11 cellular contexts compared by ENCODE assay signal in the genomic region with DNA sequence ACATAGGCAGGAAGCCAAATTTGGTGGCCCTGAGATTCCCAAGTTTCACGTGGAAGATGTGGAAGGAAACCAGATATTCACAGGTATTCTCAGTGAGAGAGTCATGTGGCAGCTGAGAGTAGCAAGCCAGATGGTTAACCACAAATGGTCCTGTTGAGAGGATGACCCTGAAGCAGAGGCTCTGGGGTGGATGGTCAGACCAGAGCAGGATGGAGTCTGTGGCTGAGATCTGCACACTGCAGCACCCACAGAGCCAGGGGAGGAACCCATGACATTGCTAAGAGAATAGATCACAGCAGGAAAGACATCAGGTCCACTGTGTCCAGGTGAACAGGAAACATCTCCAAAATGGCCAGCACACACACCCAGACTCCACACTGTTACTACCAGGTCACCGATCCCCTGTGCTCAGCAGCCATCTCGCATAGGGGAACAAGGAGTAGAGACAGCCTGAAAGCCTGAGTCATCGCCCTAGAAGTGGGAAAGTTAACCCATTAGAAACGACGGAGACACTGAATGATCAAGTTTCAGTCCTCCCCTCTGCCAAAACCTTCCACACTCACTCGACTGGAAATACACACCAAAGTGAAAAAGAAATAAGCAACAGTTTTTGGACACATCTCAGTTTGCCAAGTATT.
DNase-seq lines count a peak whose midpoint lies in the region; ATAC-seq, FAIRE-seq and TF ChIP-seq lines count a peak whose summit lies in the region.
"Had no signal": no experiment of that assay in that cellular context is flagged by ENCODE, and none has a peak within 500 bp of the region (broad histone marks: within the 10 kb centered on the region; RNA-seq: fewer than 3 reads in every experiment).

No MANE protein-coding gene starts in this region.

- no peaks in the 10 kb centered on the region for H3K27me3 ChIP-seq in mammary epithelial cell (ENCODE audit: insufficient read depth, low read length)
- H3K27me3 ChIP-seq: SJSA1 had no signal

- H3K36me3 Mint-ChIP-seq in MCF 10A (ENCODE audit: insufficient read depth, unreplicated experiment), result no peaks in the 10 kb centered on the region

- BruUV-seq in MCF 10A (replicated peaks; lab: Mats Ljungman, UMichigan), result no TSS peak
- BruUV-seq in mammary epithelial cell (replicated peaks; lab: Mats Ljungman, UMichigan), result no TSS peak
- no TSS peak for BruUV-seq in OCI-LY7 (replicated peaks; lab: Mats Ljungman, UMichigan)

- H3K27ac Mint-ChIP-seq in MCF 10A (ENCODE audit: low read depth, unreplicated experiment), result no peak overlapping the region
- H3K27ac Mint-ChIP-seq: activated CD8-positive, alpha-beta T cell treated with anti-CD3 and anti-CD28 coated beads for 36 hours had no signal

- no peaks in the 10 kb centered on the region for H3K36me3 ChIP-seq in mammary epithelial cell (ENCODE audit: insufficient read depth, low read length)
- no peaks in the 10 kb centered on the region for H3K36me3 ChIP-seq in OCI-LY7 (ENCODE audit: insufficient read depth, low read length)
- H3K36me3 ChIP-seq: SJSA1 had no signal

- FAIRE-seq in urothelium cell line (lab: Jason Lieb, UNC), result no peak

- POLR2A ChIA-PET in MCF 10A (lab: Yijun Ruan, JAX) (interaction anchor here (0.5 kb wide), 1 partner anchor 158 kb away, joined by 3 read pairs; no protein-coding TSS in a partner anchor), OCI-LY7 (lab: Charles Lee) (no interaction called here)

- no peaks in the 10 kb centered on the region for H3K9me3 Mint-ChIP-seq in MCF 10A (ENCODE audit: unreplicated experiment)
- H3K9me3 Mint-ChIP-seq: activated CD8-positive, alpha-beta T cell treated with anti-CD3 and anti-CD28 coated beads for 36 hours had no signal

- intact Hi-C loops in MCF 10A (cut with micrococcal nuclease), result loop anchor here (5.0 kb wide), 3 partner anchors 269 to 1109 kb away; no protein-coding TSS in a partner anchor
- intact Hi-C loops in mammary epithelial cell (cut with micrococcal nuclease), result loop anchor here (1.0 to 5.0 kb wide), 3 partner anchors 226 to 1109 kb away; no protein-coding TSS in a partner anchor
- intact Hi-C loops in OCI-LY7 (cut with micrococcal nuclease; ENCODE audit: unreplicated experiment), result no loop called here

- H3K27me3 Mint-ChIP-seq in MCF 10A (ENCODE audit: insufficient read depth, unreplicated experiment), result peaks cover 19% of the 10 kb centered on the region

- H3K9ac ChIP-seq in mammary epithelial cell (ENCODE audit: insufficient read depth, low read length), result no peak overlapping the region

- H2AFZ ChIP-seq in mammary epithelial cell (ENCODE audit: low read depth, low read length) (no peak overlapping the region), OCI-LY7 (ENCODE audit: low read length) (no peak overlapping the region)

- no peaks in the 10 kb centered on the region for H4K20me1 ChIP-seq in mammary epithelial cell (ENCODE audit: insufficient read depth, low read length)
- no peaks in the 10 kb centered on the region for H4K20me1 ChIP-seq in OCI-LY7 (ENCODE audit: insufficient read depth, low read length)

- H3K27ac ChIP-seq in mammary epithelial cell (ENCODE audit: insufficient read depth, low read depth, low read length), result no peak overlapping the region
- no peak overlapping the region for H3K27ac ChIP-seq in OCI-LY7 (ENCODE audit: low read depth, low read length, poor library complexity, severe bottlenecking)
- H3K27ac ChIP-seq: SJSA1 had no signal

- H3K4me1 ChIP-seq in mammary epithelial cell (ENCODE audit: insufficient read depth, low read length) (no peaks in the 10 kb centered on the region), OCI-LY7 (ENCODE audit: insufficient read depth, low read length, poor library complexity, severe bottlenecking) (no peaks in the 10 kb centered on the region)
- H3K4me1 ChIP-seq: SJSA1 had no signal

- peak; percentile 11 for DNase-seq in MCF 10A (ENCODE audit: unreplicated experiment)
- no peak for DNase-seq in mammary epithelial cell
- peak; percentile 69 for DNase-seq in NCI-H146 treated with DMSO at 0.1 percent for 48 hours (lab: John Stamatoyannopoulos, UW; ENCODE audit: unreplicated experiment)
- DNase-seq in urothelium cell line (ENCODE audit: low spot score), result peak; percentile 6
- DNase-seq in activated CD4-positive, CD25-positive, alpha-beta regulatory T cell treated with anti-CD3 and anti-CD28 coated beads, Interleukin-2, amount 50 U/mL, for 72 hours, result no peak
- no peak for DNase-seq in Kasumi-1 (lab: John Stamatoyannopoulos, UW)
- DNase-seq in OCI-LY7 (ENCODE audit: low spot score), result no peak
- DNase-seq: activated CD8-positive, alpha-beta T cell treated with anti-CD3 and anti-CD28 coated beads for 36 hours; NCI-H187 had no signal

- no peaks in the 10 kb centered on the region for H3K4me1 Mint-ChIP-seq in MCF 10A (ENCODE audit: insufficient read depth, unreplicated experiment)

- H3K79me2 ChIP-seq in mammary epithelial cell (ENCODE audit: insufficient read depth, low read length), result no peaks in the 10 kb centered on the region
- H3K79me2 ChIP-seq in OCI-LY7 (ENCODE audit: insufficient read depth, low read depth, low read length), result no peaks in the 10 kb centered on the region

- H3K4me3 ChIP-seq in mammary epithelial cell (replicated peaks in 1 of 3; ENCODE audit: insufficient read depth in 1 of 3, low read depth in 2 of 3, low read length in 3 of 3) (no peak overlapping the region), OCI-LY7 (ENCODE audit: low read depth, low read length, poor library complexity, severe bottlenecking) (no peak overlapping the region)
- H3K4me3 ChIP-seq: SJSA1 had no signal

- ATAC-seq in HG02678 (IDR thresholded peaks at IDR 0.05; ENCODE audit: unreplicated experiment), result peak; percentile 62
- ATAC-seq: activated CD8-positive, alpha-beta T cell treated with anti-CD3 and anti-CD28 coated beads for 36 hours had no signal

- dilution Hi-C loops in mammary epithelial cell (cut with HindIII; ENCODE audit: low sequenced_read_pairs), result no loop called here

- H3K4me2 ChIP-seq in mammary epithelial cell (ENCODE audit: insufficient read depth, low read depth, low read length) (no peak overlapping the region), OCI-LY7 (ENCODE audit: low read length) (no peak overlapping the region)

- no peaks in the 10 kb centered on the region for H3K9me2 ChIP-seq in OCI-LY7 (ENCODE audit: insufficient read depth, low read length)

- in situ Hi-C loops in mammary epithelial cell (cut with MboI; ENCODE audit: low sequenced_read_pairs in 2 of 2), result no loop called here

- 44% methylated on average over 7 of the region's 7 CpGs for WGBS in mammary epithelial cell (ENCODE audit: low coverage, missing lambda C conversion rate)

- no peak for TF ChIP-seq CTCF in MCF 10A (IDR thresholded peaks at IDR 0.05; ENCODE audit: unreplicated experiment)
- TF ChIP-seq CTCF in mammary epithelial cell (conservative IDR thresholded peaks at IDR 0.05 in 1 of 2, IDR thresholded peaks at IDR 0.05 in 1 of 2; ENCODE audit: extremely low read depth in 1 of 2, insufficient read depth in 1 of 2, low read depth in 1 of 2, low read length in 2 of 2), result no peak
- no peak for TF ChIP-seq CTCF in OCI-LY7 (conservative IDR thresholded peaks at IDR 0.05; ENCODE audit: low read length)

- CTCF ChIA-PET in MCF 10A (lab: Yijun Ruan, JAX), result interaction anchor here (0.5 to 1.4 kb wide), 2 partner anchors 18 to 544 kb away, joined by 3 to 4 read pairs; no protein-coding TSS in a partner anchor
- CTCF ChIA-PET in mammary epithelial cell (lab: Charles Lee; ENCODE audit: low non-redundant PET), result no interaction called here
- CTCF ChIA-PET in OCI-LY7 (lab: Charles Lee; ENCODE audit: unreplicated experiment), result no interaction called here

- no peak overlapping the region for H3K4me3 Mint-ChIP-seq in MCF 10A (ENCODE audit: unreplicated experiment)
- H3K4me3 Mint-ChIP-seq: activated CD8-positive, alpha-beta T cell treated with anti-CD3 and anti-CD28 coated beads for 36 hours had no signal

- H3K9me3 ChIP-seq in mammary epithelial cell (replicated peaks; ENCODE audit: insufficient read depth, low read length), result no peaks in the 10 kb centered on the region
- H3K9me3 ChIP-seq in OCI-LY7 (ENCODE audit: low read length), result no peaks in the 10 kb centered on the region
- H3K9me3 ChIP-seq: SJSA1 had no signal

Comparison
In these comparisons a context has a peak if more than half of its experiments do, and no peak if none do; other contexts are left out.
1. DNase-seq: peak in MCF 10A (single experiment), NCI-H146 treated with DMSO at 0.1 percent for 48 hours (single experiment) and urothelium cell line (single experiment); none in mammary epithelial cell (single experiment), activated CD4-positive, CD25-positive, alpha-beta regulatory T cell treated with anti-CD3 and anti-CD28 coated beads, Interleukin-2, amount 50 U/mL, for 72 hours (single experiment), Kasumi-1 (0 of 2) and OCI-LY7 (single experiment).